Comparison of ENCODE assay signal across 8 cellular contexts in the genomic region with DNA sequence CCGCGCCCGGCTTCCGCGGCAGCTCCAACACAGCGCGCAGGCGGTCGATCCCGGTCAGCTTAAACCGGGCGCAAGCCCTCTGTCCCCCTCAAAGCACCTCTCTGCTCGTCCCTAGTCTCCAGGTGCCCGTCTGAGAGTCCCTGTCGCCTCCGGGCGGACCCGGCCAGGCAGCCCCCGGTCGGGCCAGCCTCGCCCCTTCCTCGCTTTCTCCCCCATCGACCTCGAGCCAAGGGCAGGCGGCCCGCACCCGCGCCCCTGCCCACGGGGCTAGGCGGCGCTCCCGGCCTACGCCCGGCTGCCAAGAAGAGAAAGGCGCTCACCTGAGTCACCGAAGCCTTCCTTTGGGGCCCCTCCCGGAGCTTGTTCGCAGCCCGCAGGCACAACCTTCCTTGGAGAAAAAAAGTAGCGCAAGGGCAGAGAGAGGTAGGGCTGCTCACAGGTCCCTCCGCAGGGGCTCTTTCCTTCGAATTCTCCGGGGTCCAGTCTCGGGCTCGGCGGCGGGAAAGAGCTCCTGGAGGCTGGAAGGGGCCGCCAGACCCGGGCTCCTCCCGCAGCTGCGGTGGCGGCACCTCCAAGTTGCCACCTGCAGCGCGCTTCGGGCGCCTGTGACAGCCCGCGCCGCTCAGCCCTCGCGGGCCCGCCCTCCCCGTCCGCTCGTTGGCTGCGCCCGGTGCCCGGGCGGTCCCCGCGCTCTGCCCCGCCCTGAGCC.
DNase-seq lines count a peak whose midpoint lies in the region; ATAC-seq and TF ChIP-seq lines count a peak whose summit lies in the region.

No MANE protein-coding gene starts in this region.

- H3K27me3 ChIP-seq in NT2/D1 (ENCODE audit: insufficient read depth, insufficient read length), result peaks cover 50% of the 10 kb centered on the region

- H3K9me3 ChIP-seq in NT2/D1 (ENCODE audit: insufficient read depth, low read length), result no peaks in the 10 kb centered on the region

- ATAC-seq in HG03139 (IDR thresholded peaks at IDR 0.05; ENCODE audit: unreplicated experiment), result peak; percentile 57

- no peak for TF ChIP-seq CTCF in choroid plexus epithelial cell (conservative IDR thresholded peaks at IDR 0.05; ENCODE audit: low read depth, low read length)

- DNase-seq in activated T-cell treated with anti-CD3 and anti-CD28 coated beads for 24 hours (ENCODE audit: low read depth) (peak; percentile 23), activated T-cell treated with anti-CD3 and anti-CD28 coated beads for 4 hours (no peak), NT2/D1 (ENCODE audit: low read depth, low spot score) (no peak), choroid plexus epithelial cell (ENCODE audit: low read depth) (no peak), kidney tubule cell (ENCODE audit: low spot score) (peak; percentile 81), GDM1 (lab: John Stamatoyannopoulos, UW) (no peak)
- DNase-seq in stimulated activated CD4-positive, alpha-beta T cell treated with anti-CD3 and anti-CD28 coated beads, Interleukin-12 subunit alpha, Interleukin-12 subunit beta, amount 100 ng/mL, for 4 hours, result peak; percentile 20

- H3K4me3 ChIP-seq in NT2/D1 (ENCODE audit: insufficient read length, low read depth), result peak overlapping the region; percentile 51
- H3K4me3 ChIP-seq in choroid plexus epithelial cell (ENCODE audit: low read depth, low read length), result peak overlapping the region; percentile 69

- H3K9ac ChIP-seq in NT2/D1 (ENCODE audit: insufficient read length, low read depth), result peak overlapping the region; percentile 70

- peaks cover 3% of the 10 kb centered on the region for H3K4me1 ChIP-seq in NT2/D1 (ENCODE audit: insufficient read depth, insufficient read length)

- no peaks in the 10 kb centered on the region for H3K36me3 ChIP-seq in NT2/D1 (ENCODE audit: insufficient read depth, insufficient read length, low read length)

Comparison
In these comparisons a context has a peak if more than half of its experiments do, and no peak if none do; other contexts are left out.
1. DNase-seq: peak in activated T-cell treated with anti-CD3 and anti-CD28 coated beads for 24 hours (single experiment), kidney tubule cell (single experiment) and stimulated activated CD4-positive, alpha-beta T cell treated with anti-CD3 and anti-CD28 coated beads, Interleukin-12 subunit alpha, Interleukin-12 subunit beta, amount 100 ng/mL, for 4 hours (single experiment); none in activated T-cell treated with anti-CD3 and anti-CD28 coated beads for 4 hours (single experiment), NT2/D1 (single experiment), choroid plexus epithelial cell (single experiment) and GDM1 (single experiment).